20 cellular contexts compared by ENCODE assay signal in genomic region chr10:125011926-125012705, GRCh38.
DNase-seq lines count a peak whose midpoint lies in the region; ATAC-seq and TF ChIP-seq lines count a peak whose summit lies in the region.
"Had no signal": no experiment of that assay in that cellular context is flagged by ENCODE, and none has a peak within 500 bp of the region (broad histone marks: within the 10 kb centered on the region; RNA-seq: fewer than 3 reads in every experiment).

No MANE protein-coding gene starts in this region.

- peaks cover 46% of the 10 kb centered on the region for H3K79me1 ChIP-seq in mesendoderm (ENCODE audit: low read length)

- H3K36me3 ChIP-seq in RWPE2 (ENCODE audit: low read depth) = peaks cover 20% of the 10 kb centered on the region
- H3K36me3 ChIP-seq in mucosa of descending colon (ENCODE audit: low read depth) = no peaks in the 10 kb centered on the region
- peaks cover 4% of the 10 kb centered on the region for H3K36me3 ChIP-seq in mesendoderm (ENCODE audit: control insufficient read depth, insufficient read depth, low read length)
- H3K36me3 ChIP-seq: colonic mucosa had no signal

- WGBS in mesendoderm (ENCODE audit: extremely low coverage, insufficient coverage, low lambda C conversion rate) = no CpG with 5 or more reads among the region's 27 CpGs

- H3K27ac ChIP-seq in RWPE2 (ENCODE audit: poor library complexity, severe bottlenecking) (peak overlapping the region; percentile 80), substantia nigra (ENCODE audit: low read depth, low read length, poor library complexity, severe bottlenecking) (peak overlapping the region; percentile 43), mesendoderm (ENCODE audit: low read depth, low read length) (no peak overlapping the region)
- H3K27ac ChIP-seq: parathyroid adenoma had no signal

- H3K56ac ChIP-seq in mesendoderm (ENCODE audit: low read length) = no peak overlapping the region

- DNase-seq in RWPE2 (ENCODE audit: low spot score) (no peak), mucosa of descending colon (peak in 2 of 3 donors; percentile 23 to 38), substantia nigra (lab: John Stamatoyannopoulos, UW) (no peak), mesendoderm (no peak), DMS53 treated with DMSO at 0.1 percent for 48 hours (lab: John Stamatoyannopoulos, UW; ENCODE audit: unreplicated experiment) (no peak)
- DNase-seq: activated CD4-positive, CD25-positive, alpha-beta regulatory T cell; activated effector memory CD4-positive, alpha-beta T cell treated with anti-CD3 and anti-CD28 coated beads, Interleukin-2, amount 50 U/mL, for 16 hours; anterior cingulate cortex; colonic mucosa; erythroblast; KBM-7; kidney glomerular epithelial cell; NCI-H1092 treated with DMSO at 0.1 percent for 48 hours; stimulated activated naive CD8-positive, alpha-beta T cell treated with anti-CD3 and anti-CD28 coated beads, Interleukin-15, Interleukin-2, amounts not matched to agents 100 U/mL and 50 U/mL, for 24 hours; T-helper 17 cell had no signal

- H3K18ac ChIP-seq in mesendoderm (ENCODE audit: low read length) = no peak overlapping the region

- H3K27me3 ChIP-seq in RWPE2 (ENCODE audit: insufficient read depth, poor library complexity, severe bottlenecking) = no peaks in the 10 kb centered on the region
- H3K27me3 ChIP-seq in mesendoderm (ENCODE audit: insufficient read depth, low read length, poor library complexity) = no peaks in the 10 kb centered on the region
- H3K27me3 ChIP-seq: colonic mucosa, hepatocyte had no signal

- peaks cover 33% of the 10 kb centered on the region for H3K4me1 ChIP-seq in RWPE2 (ENCODE audit: insufficient read depth, poor library complexity, severe bottlenecking)
- H3K4me1 ChIP-seq in mucosa of descending colon (ENCODE audit: low read depth) = peaks cover 48% of the 10 kb centered on the region
- H3K4me1 ChIP-seq in mesendoderm (ENCODE audit: control insufficient read depth, low read depth, low read length) = peaks cover 5% of the 10 kb centered on the region

- H2BK120ac ChIP-seq in mesendoderm (ENCODE audit: low read depth, low read length) = no peak overlapping the region

- H3K79me2 ChIP-seq in mesendoderm (ENCODE audit: control insufficient read depth, insufficient read depth, low read length) = peaks cover 79% of the 10 kb centered on the region

- H2BK15ac ChIP-seq in mesendoderm (replicated peaks; ENCODE audit: low read depth) = no peak overlapping the region

- no peak overlapping the region for H2BK5ac ChIP-seq in mesendoderm (ENCODE audit: low read length)

- H3K9me3 ChIP-seq in RWPE2 (ENCODE audit: severe bottlenecking) (no peaks in the 10 kb centered on the region), mucosa of descending colon (no peaks in the 10 kb centered on the region)
- H3K9me3 ChIP-seq: colonic mucosa had no signal

- no peak overlapping the region for H4K8ac ChIP-seq in mesendoderm (ENCODE audit: low read depth, low read length)

- intact Hi-C loops in mucosa of descending colon (cut with DNase I, micrococcal nuclease) = no loop called here

- ATAC-seq in RWPE2 (ENCODE audit: low read depth) (no peak), esophagus mucosa (peak; percentile 85), mucosa of descending colon (no peak), HG03457 (IDR thresholded peaks at IDR 0.05; ENCODE audit: unreplicated experiment) (no peak), HG03280 (IDR thresholded peaks at IDR 0.05; ENCODE audit: unreplicated experiment) (no peak)
- ATAC-seq: stimulated activated naive CD8-positive, alpha-beta T cell treated with anti-CD3 and anti-CD28 coated beads, Interleukin-15, Interleukin-2, amounts not matched to agents 100 U/mL and 50 U/mL, for 24 hours; T-helper 17 cell had no signal

- H4K5ac ChIP-seq in mesendoderm (ENCODE audit: low read length) = no peak overlapping the region

- no peak overlapping the region for H3K23ac ChIP-seq in mesendoderm (ENCODE audit: low read length)

- H3K4me2 ChIP-seq in mesendoderm (ENCODE audit: low read length) = no peak overlapping the region
- H3K4me2 ChIP-seq: hepatocyte had no signal

- H3K4ac ChIP-seq in mesendoderm (ENCODE audit: low read depth, low read length) = no peak overlapping the region

- TF ChIP-seq CTCF in RWPE2 (IDR thresholded peaks at IDR 0.05; ENCODE audit: poor library complexity, severe bottlenecking) (no peak), mucosa of descending colon (IDR thresholded peaks at IDR 0.05) (no peak)

- H3K9ac ChIP-seq in mesendoderm (ENCODE audit: low read length) = no peak overlapping the region
- H3K9ac ChIP-seq: parathyroid adenoma had no signal

- H3K4me3 ChIP-seq in RWPE2 (ENCODE audit: severe bottlenecking) = no peak overlapping the region
- no peak overlapping the region for H3K4me3 ChIP-seq in mucosa of descending colon
- H3K4me3 ChIP-seq in mesendoderm (ENCODE audit: low read length) = no peak overlapping the region
- H3K4me3 ChIP-seq: colonic mucosa, hepatocyte had no signal

- H2AK5ac ChIP-seq in mesendoderm (ENCODE audit: low read length) = no peak overlapping the region

Comparison
In these comparisons a context has a peak if more than half of its experiments do, and no peak if none do; other contexts are left out.
1. DNase-seq: peak in mucosa of descending colon (2 of 3); none in RWPE2 (single experiment), substantia nigra (0 of 49), mesendoderm (single experiment) and DMS53 treated with DMSO at 0.1 percent for 48 hours (single experiment).